In genomic region chr1:246300653-246301549, GRCh38 we compare ENCODE assay signal across 16 cellular contexts.
A peak's percentile ranks its signal among the peaks of the same experiment; 100 is the strongest.
DNase-seq lines count a peak whose midpoint lies in the region; ATAC-seq and TF ChIP-seq lines count a peak whose summit lies in the region.
"Had no signal": no experiment of that assay in that cellular context is flagged by ENCODE, and none has a peak within 500 bp of the region (broad histone marks: within the 10 kb centered on the region; RNA-seq: fewer than 3 reads in every experiment).

No MANE protein-coding gene starts in this region.

- no peak for ATAC-seq in activated T-helper 17 cell treated with anti-CD3 and anti-CD28 coated beads, Interleukin-2, amount 50 U/mL, for 72 hours (replicated peaks)
- no peak for ATAC-seq in stimulated activated naive B cell treated with anti-CD40 and anti-IgM and Interleukin-4, amounts not matched to agents 10 μg/mL and 1 μg/mL and 100 μg/mL, for 72 hours (replicated peaks)
- no peak for ATAC-seq in omental fat pad (ENCODE audit: low FRiP score)

- H3K4me1 Mint-ChIP-seq in mesothelial cell of epicardium = peaks cover 46% of the 10 kb centered on the region
- no peaks in the 10 kb centered on the region for H3K4me1 Mint-ChIP-seq in activated T-helper 17 cell treated with anti-CD3 and anti-CD28 coated beads, Interleukin-2, amount 50 U/mL, for 72 hours
- H3K4me1 Mint-ChIP-seq in stimulated activated naive B cell treated with anti-CD40 and anti-IgM and Interleukin-4, amounts not matched to agents 10 μg/mL and 1 μg/mL and 100 μg/mL, for 72 hours = peaks cover 0 to 7% of the 10 kb centered on the region in 2 donors

- no peaks in the 10 kb centered on the region for H3K27me3 Mint-ChIP-seq in mesothelial cell of epicardium (ENCODE audit: low read depth)
- H3K27me3 Mint-ChIP-seq in activated T-helper 17 cell treated with anti-CD3 and anti-CD28 coated beads, Interleukin-2, amount 50 U/mL, for 72 hours = no peaks in the 10 kb centered on the region
- H3K27me3 Mint-ChIP-seq in stimulated activated naive B cell treated with anti-CD40 and anti-IgM and Interleukin-4, amounts not matched to agents 10 μg/mL and 1 μg/mL and 100 μg/mL, for 72 hours = no peaks in the 10 kb centered on the region

- H3K4me3 Mint-ChIP-seq in mesothelial cell of epicardium = no peak overlapping the region
- H3K4me3 Mint-ChIP-seq in activated T-helper 17 cell treated with anti-CD3 and anti-CD28 coated beads, Interleukin-2, amount 50 U/mL, for 72 hours = no peak overlapping the region
- no peak overlapping the region for H3K4me3 Mint-ChIP-seq in stimulated activated naive B cell treated with anti-CD40 and anti-IgM and Interleukin-4, amounts not matched to agents 10 μg/mL and 1 μg/mL and 100 μg/mL, for 72 hours

- H3K27ac Mint-ChIP-seq in mesothelial cell of epicardium = peak overlapping the region; percentile 32
- H3K27ac Mint-ChIP-seq in activated T-helper 17 cell treated with anti-CD3 and anti-CD28 coated beads, Interleukin-2, amount 50 U/mL, for 72 hours = no peak overlapping the region
- H3K27ac Mint-ChIP-seq in stimulated activated naive B cell treated with anti-CD40 and anti-IgM and Interleukin-4, amounts not matched to agents 10 μg/mL and 1 μg/mL and 100 μg/mL, for 72 hours = no peak overlapping the region

- TF ChIP-seq CTCF in 22Rv1 (IDR thresholded peaks at IDR 0.05) (no peak), mesothelial cell of epicardium (IDR thresholded peaks at IDR 0.05; ENCODE audit: unreplicated experiment) (no peak), omental fat pad (IDR thresholded peaks at IDR 0.05) (no peak)

- peaks cover 4% of the 10 kb centered on the region for H3K9me3 Mint-ChIP-seq in mesothelial cell of epicardium
- no peaks in the 10 kb centered on the region for H3K9me3 Mint-ChIP-seq in activated T-helper 17 cell treated with anti-CD3 and anti-CD28 coated beads, Interleukin-2, amount 50 U/mL, for 72 hours
- no peaks in the 10 kb centered on the region for H3K9me3 Mint-ChIP-seq in stimulated activated naive B cell treated with anti-CD40 and anti-IgM and Interleukin-4, amounts not matched to agents 10 μg/mL and 1 μg/mL and 100 μg/mL, for 72 hours

- no peaks in the 10 kb centered on the region for H3K36me3 Mint-ChIP-seq in mesothelial cell of epicardium
- peaks cover 6% of the 10 kb centered on the region for H3K36me3 Mint-ChIP-seq in activated T-helper 17 cell treated with anti-CD3 and anti-CD28 coated beads, Interleukin-2, amount 50 U/mL, for 72 hours (ENCODE audit: low read depth)
- peaks cover 5 to 15% of the 10 kb centered on the region in 2 donors for H3K36me3 Mint-ChIP-seq in stimulated activated naive B cell treated with anti-CD40 and anti-IgM and Interleukin-4, amounts not matched to agents 10 μg/mL and 1 μg/mL and 100 μg/mL, for 72 hours

- H3K27ac ChIP-seq in 22Rv1 = peak overlapping the region; percentile 39

- peak; percentile 18 for DNase-seq in NCI-H2029 (lab: John Stamatoyannopoulos, UW)
- DNase-seq in dermis blood vessel endothelial cell = peak; percentile 21
- no peak for DNase-seq in mesothelial cell of epicardium (ENCODE audit: low spot score in 2 of 2, unreplicated experiment in 2 of 2)
- no peak for DNase-seq in D341Med (ENCODE audit: low spot score)
- no peak for DNase-seq in stimulated activated naive B cell treated with anti-CD40 and anti-IgM and Interleukin-4, amounts not matched to agents 10 μg/mL and 1 μg/mL and 100 μg/mL, for 72 hours
- no peak for DNase-seq in omental fat pad (ENCODE audit: low spot score)
- DNase-seq: AML-193, Caco-2, DMS79, HCEC 1CT, NCI-H1694, NCI-H2171, NCI-H446 treated with DMSO at 0.1 percent for 48 hours, SHP77 treated with DMSO at 0.1 percent for 48 hours had no signal

Comparison
In these comparisons a context has a peak if more than half of its experiments do, and no peak if none do; other contexts are left out.
1. DNase-seq: peak in NCI-H2029 (single experiment) and dermis blood vessel endothelial cell (single experiment); none in mesothelial cell of epicardium (0 of 2), D341Med (single experiment), stimulated activated naive B cell treated with anti-CD40 and anti-IgM and Interleukin-4, amounts not matched to agents 10 μg/mL and 1 μg/mL and 100 μg/mL, for 72 hours (single experiment) and omental fat pad (single experiment).